ENCODE assay signal across 9 cellular contexts in genomic region chr3:20225769-20226168, GRCh38. TPM values are rescaled to one million over a fixed set of nuclear protein-coding genes. Genes with fewer than 3 reads are reported as not detected.
DNase-seq lines count a peak whose midpoint lies in the region; ATAC-seq, FAIRE-seq and TF ChIP-seq lines count a peak whose summit lies in the region.
"Had no signal": no experiment of that assay in that cellular context is flagged by ENCODE, and none has a peak within 500 bp of the region (broad histone marks: within the 10 kb centered on the region; RNA-seq: fewer than 3 reads in every experiment).

No MANE protein-coding gene starts in this region.

- no peaks in the 10 kb centered on the region for H3K27me3 ChIP-seq in H9 (ENCODE audit: insufficient read depth, low read length)
- H3K27me3 ChIP-seq in PC-3 (ENCODE audit: low read length), result 0 out of 2 replicates have a peak, but pooled peaks cover 4% of the 10 kb centered on the region

- no peak overlapping the region for H3K4me2 ChIP-seq in H9 (ENCODE audit: insufficient read depth, insufficient read length, low read length)
- no peak overlapping the region for H3K4me2 ChIP-seq in PC-3 (ENCODE audit: low read length)

- H3K4me3 ChIP-seq in PC-3 (ENCODE audit: low read length) (no peak overlapping the region), fibroblast of the aortic adventitia (ENCODE audit: low read depth, low read length) (no peak overlapping the region)

- H2BK5ac ChIP-seq in H9 (ENCODE audit: insufficient read length, low read length), result no peak overlapping the region

- H3K79me1 ChIP-seq in H9 (ENCODE audit: insufficient read depth, low read depth, low read length, poor library complexity, severe bottlenecking), result no peaks in the 10 kb centered on the region

- no peaks in the 10 kb centered on the region for H3F3A ChIP-seq in PC-3 (ENCODE audit: low read length, unreplicated experiment)

- no peak overlapping the region for H3K4me3 Mint-ChIP-seq in H9
- H3K4me3 Mint-ChIP-seq: activated naive CD4-positive, alpha-beta T cell treated with anti-CD3 and anti-CD28 coated beads, Interleukin-2, amount 50 U/mL, for 24 hours had no signal

- CTCF ChIA-PET in PC-3 (lab: Charles Lee), result interaction anchor here (0.6 to 1.0 kb wide), 2 partner anchors 188 to 1258 kb away, joined by 3 read pairs; no protein-coding TSS in a partner anchor

- no peaks in the 10 kb centered on the region for H4K20me1 ChIP-seq in H9 (ENCODE audit: control insufficient read depth, insufficient read depth, insufficient read length)
- H4K20me1 ChIP-seq in PC-3 (ENCODE audit: low read length), result no peaks in the 10 kb centered on the region

- peaks cover 5% of the 10 kb centered on the region for H3K4me1 ChIP-seq in H9 (ENCODE audit: insufficient read depth, low read length)
- no peaks in the 10 kb centered on the region for H3K4me1 ChIP-seq in PC-3 (ENCODE audit: insufficient read depth, low read length)

- H3K27me3 Mint-ChIP-seq in H9 (ENCODE audit: low read depth), result no peaks in the 10 kb centered on the region
- H3K27me3 Mint-ChIP-seq: activated naive CD4-positive, alpha-beta T cell treated with anti-CD3 and anti-CD28 coated beads, Interleukin-2, amount 50 U/mL, for 24 hours had no signal

- no peak overlapping the region for H3K14ac ChIP-seq in H9 (ENCODE audit: insufficient read depth, low read length)

- H3K79me2 ChIP-seq in H9 (ENCODE audit: insufficient read depth, low read length) (no peaks in the 10 kb centered on the region), PC-3 (ENCODE audit: low read length) (no peaks in the 10 kb centered on the region)

- H4K5ac ChIP-seq in H9 (ENCODE audit: insufficient read length, low read depth, low read length), result no peak overlapping the region

- H3K9me2 ChIP-seq in PC-3 (replicated peaks; ENCODE audit: low read length), result no peaks in the 10 kb centered on the region

- intact Hi-C loops in PC-3 (cut with micrococcal nuclease) (loop anchor here (2.0 to 10.0 kb wide), 5 partner anchors 287 to 1889 kb away; partner anchors contain the start of gene ZNF385D), cardiac septum (cut with DNase I) (no loop called here)

- H3K56ac ChIP-seq in H9 (ENCODE audit: insufficient read length, low read depth, low read length), result no peak overlapping the region

- no peak overlapping the region for H2BK12ac ChIP-seq in H9 (ENCODE audit: insufficient read length, low read depth, low read length)

- WGBS in H9 (ENCODE audit: extremely low coverage, insufficient read length, low lambda C conversion rate), result no CpG with 5 or more reads among the region's 2 CpGs

- H3K23me2 ChIP-seq in H9 (ENCODE audit: insufficient read length, low read depth, low read length, poor library complexity, severe bottlenecking), result no peaks in the 10 kb centered on the region

- no peak overlapping the region for H3T11ph ChIP-seq in H9 (ENCODE audit: low read length)

- peak; percentile 6 for FAIRE-seq in A204.1 (lab: Jason Lieb, UNC)

- no peak overlapping the region for H3K18ac ChIP-seq in H9 (ENCODE audit: insufficient read length, low read depth, low read length)

- H3K23ac ChIP-seq in H9 (ENCODE audit: insufficient read length, low read depth, low read length), result no peak overlapping the region

- peaks cover 22 to 26% of the 10 kb centered on the region in 2 experiments for H3K4me1 Mint-ChIP-seq in H9
- H3K4me1 Mint-ChIP-seq: activated naive CD4-positive, alpha-beta T cell treated with anti-CD3 and anti-CD28 coated beads, Interleukin-2, amount 50 U/mL, for 24 hours had no signal

- POLR2A ChIA-PET in PC-3 (lab: Charles Lee; ENCODE audit: unreplicated experiment), result no interaction called here

- BruUV-seq in PC-3 (replicated peaks; lab: Mats Ljungman, UMichigan), result no TSS peak

- ATAC-seq in PC-3, result peak; percentile 85

- no peak overlapping the region for H4K8ac ChIP-seq in H9 (replicated peaks; ENCODE audit: insufficient read length, low read depth, low read length)

- H2AK5ac ChIP-seq in H9 (ENCODE audit: insufficient read length, low read length), result no peak overlapping the region

- H3K9ac ChIP-seq in H9 (ENCODE audit: extremely low read depth, insufficient read length, low read length), result no peak overlapping the region
- no peak overlapping the region for H3K9ac ChIP-seq in PC-3 (ENCODE audit: low read length)

- H3K36me3 Mint-ChIP-seq in H9 (ENCODE audit: insufficient read depth in 1 of 3, low read depth in 3 of 3), result no peaks in the 10 kb centered on the region

- peak; percentile 82 for TF ChIP-seq CTCF in H9 (conservative IDR thresholded peaks at IDR 0.05)
- TF ChIP-seq CTCF in PC-3 (conservative IDR thresholded peaks at IDR 0.05; ENCODE audit: low read depth, low read length), result peak; percentile 70
- TF ChIP-seq CTCF in fibroblast of the aortic adventitia (IDR thresholded peaks at IDR 0.05; ENCODE audit: insufficient read depth, low read length), result peak; percentile 26

- H2AFZ ChIP-seq in H9 (ENCODE audit: low read length), result no peak overlapping the region
- H2AFZ ChIP-seq in PC-3 (ENCODE audit: low read length), result no peak overlapping the region

- H3K27ac Mint-ChIP-seq in H9, result no peak overlapping the region
- H3K27ac Mint-ChIP-seq: activated naive CD4-positive, alpha-beta T cell treated with anti-CD3 and anti-CD28 coated beads, Interleukin-2, amount 50 U/mL, for 24 hours had no signal

- no peak overlapping the region for H2BK20ac ChIP-seq in H9 (ENCODE audit: low read depth, low read length, poor library complexity, severe bottlenecking)

- H3K9me3 ChIP-seq in H9 (ENCODE audit: control insufficient read depth, low read depth, low read length) (no peaks in the 10 kb centered on the region), PC-3 (ENCODE audit: low read length) (no peaks in the 10 kb centered on the region)

- H3K9me3 Mint-ChIP-seq in H9, result peaks cover 0 to 3% of the 10 kb centered on the region in 2 experiments; a peak in 2 of 5 replicates
- H3K9me3 Mint-ChIP-seq: activated naive CD4-positive, alpha-beta T cell treated with anti-CD3 and anti-CD28 coated beads, Interleukin-2, amount 50 U/mL, for 24 hours had no signal

- no peak overlapping the region for H3K4ac ChIP-seq in H9 (ENCODE audit: low read depth, low read length)

- no peak overlapping the region for H4K91ac ChIP-seq in H9 (ENCODE audit: insufficient read length, low read depth, low read length)

- DNase-seq in H9 (no peak), PC-3 (peak; percentile 61), fibroblast of the aortic adventitia (ENCODE audit: low read depth) (peak; percentile 51), superior temporal gyrus (ENCODE audit: extremely low spot score) (peak; percentile 81), CD1c-positive myeloid dendritic cell (ENCODE audit: extremely low spot score) (no peak), cardiac septum (ENCODE audit: low spot score) (no peak)
- DNase-seq in NK-92 treated with Interleukin-12 subunit alpha and Interleukin-12 subunit beta, amount 100 ng/mL, for 24 hours (lab: John Stamatoyannopoulos, UW), result no peak

- H3K36me3 ChIP-seq in PC-3 (ENCODE audit: low read depth, low read length), result no peaks in the 10 kb centered on the region

- H3K27ac ChIP-seq in H9 (ENCODE audit: insufficient read length, low read depth, low read length) (no peak overlapping the region), PC-3 (ENCODE audit: low read length) (no peak overlapping the region)

- no peak overlapping the region for H2BK15ac ChIP-seq in H9 (ENCODE audit: low read depth, low read length)

- H2BK120ac ChIP-seq in H9 (ENCODE audit: low read depth, low read length, poor library complexity, severe bottlenecking), result no peak overlapping the region

RNA-seq across cellular contexts. Expression of gene SGO1, which starts 39.8 kb away (rescaled TPM):
- total RNA-seq in H9 (2021), result 28.1 and 30.7 TPM in 2 replicates
- total RNA-seq in PC-3 (2014; rRNA removed), result 12.6 and 13.6 TPM in 2 replicates
- 0.90 and 14.5 TPM in 2 replicates for total RNA-seq in fibroblast of the aortic adventitia (ENCODE audit: low replicate concordance)
- total RNA-seq in cardiac septum, result 0.38 TPM

Comparison
In these comparisons a context has a peak if more than half of its experiments do, and no peak if none do; other contexts are left out.
1. DNase-seq: peak in PC-3 (single experiment), fibroblast of the aortic adventitia (single experiment) and superior temporal gyrus (single experiment); none in H9 (single experiment), CD1c-positive myeloid dendritic cell (single experiment), NK-92 treated with Interleukin-12 subunit alpha and Interleukin-12 subunit beta, amount 100 ng/mL, for 24 hours (single experiment) and cardiac septum (single experiment).
2. CTCF ChIP-seq: peak in every context shown above with its lines; median percentile 82 in H9; 70 in PC-3; 26 in fibroblast of the aortic adventitia.